30 cellular contexts compared by ENCODE assay signal in genomic region chr14:45185110-45185814, GRCh38. TPM values are rescaled to one million over a fixed set of nuclear protein-coding genes. Genes with fewer than 3 reads are reported as not detected.
A peak's percentile ranks its signal among the peaks of the same experiment; 100 is the strongest.
DNase-seq lines count a peak whose midpoint lies in the region; ATAC-seq, FAIRE-seq and TF ChIP-seq lines count a peak whose summit lies in the region.
"Had no signal": no experiment of that assay in that cellular context is flagged by ENCODE, and none has a peak within 500 bp of the region (broad histone marks: within the 10 kb centered on the region; RNA-seq: fewer than 3 reads in every experiment).

No MANE protein-coding gene starts in this region.

- H3K36me3 ChIP-seq in GM23248 (ENCODE audit: low read depth): 0 out of 2 replicates have a peak, but pooled peaks cover 7% of the 10 kb centered on the region
- H3K36me3 ChIP-seq in bronchial epithelial cell (ENCODE audit: control insufficient read depth, insufficient read depth, low read length): peaks cover 2% of the 10 kb centered on the region
- no peaks in the 10 kb centered on the region for H3K36me3 ChIP-seq in kidney (ENCODE audit: control insufficient read depth in 1 of 2, insufficient read depth in 2 of 2, low read length in 2 of 2)
- no peaks in the 10 kb centered on the region for H3K36me3 ChIP-seq in MM.1S (replicated peaks; ENCODE audit: insufficient read depth, low read length)
- peaks cover 0 to 7% (median 3%) of the 10 kb centered on the region in 4 donors for H3K36me3 ChIP-seq in upper lobe of left lung
- H3K36me3 ChIP-seq: breast epithelium, colonic mucosa had no signal

- FAIRE-seq in G401.6 (lab: Jason Lieb, UNC) (peak; percentile 63), bronchial epithelial cell (lab: Jason Lieb, UNC) (no peak), kidney (lab: Jason Lieb, UNC) (peak; percentile 27)

- DNase-seq in GM23248: peak; percentile 65
- peak; percentile 7 for DNase-seq in bronchial epithelial cell (ENCODE audit: low read depth)
- DNase-seq in kidney: no peak
- no peak for DNase-seq in MM.1S
- DNase-seq in upper lobe of left lung: no peak
- DNase-seq in activated T-cell treated with anti-CD3 and anti-CD28 coated beads, Interleukin-2, amount 50 U/mL, for 48 hours: no peak
- DNase-seq: activated CD4-positive, alpha-beta T cell treated with anti-CD3 and anti-CD28 coated beads for 1 hour; activated CD8-positive, alpha-beta memory T cell treated with anti-CD3 and anti-CD28 coated beads for 24 hours; activated T-cell treated with anti-CD3 and anti-CD28 coated beads, Interleukin-2, amount 50 U/mL, for 1 hour; amniotic stem cell; CD4-positive, alpha-beta T cell; colonic mucosa; effector memory CD8-positive, alpha-beta T cell; lower lobe of right lung; mucosa of descending colon; NCI-H1092 treated with DMSO at 0.1 percent for 48 hours; NCI-H2029; NCI-H2227 treated with DMSO at 0.1 percent for 48 hours; NCI-H69; right cardiac atrium; RPMI8226; stimulated activated CD4-positive, alpha-beta T cell treated with anti-CD3 and anti-CD28 coated beads, Interleukin-12 subunit alpha, Interleukin-12 subunit beta, amount 100 ng/mL, for 4 hours; stimulated activated CD4-positive, alpha-beta T cell treated with anti-CD3 and anti-CD28 coated beads, Interleukin-4, amount 100 ng/mL, for 24 hours; stimulated activated naive B cell treated with anti-CD40 and anti-IgM and Interleukin-4, amounts not matched to agents 10 μg/mL and 1 μg/mL and 100 μg/mL, for 72 hours; T-helper 17 cell had no signal

- no peak overlapping the region for H2AFZ ChIP-seq in GM23248
- H2AFZ ChIP-seq in MM.1S (ENCODE audit: low read length): no peak overlapping the region
- H2AFZ ChIP-seq: parathyroid adenoma had no signal

- H3K9me3 ChIP-seq in GM23248 (ENCODE audit: low read depth): no peaks in the 10 kb centered on the region
- H3K9me3 ChIP-seq in kidney (ENCODE audit: control insufficient read depth in 1 of 2, low read length in 2 of 2): no peaks in the 10 kb centered on the region
- no peaks in the 10 kb centered on the region for H3K9me3 ChIP-seq in MM.1S (replicated peaks; ENCODE audit: insufficient read depth, low read length)
- H3K9me3 ChIP-seq in upper lobe of left lung: no peaks in the 10 kb centered on the region
- H3K9me3 ChIP-seq: breast epithelium, colonic mucosa, lower lobe of right lung, mucosa of descending colon had no signal

- no peak for TF ChIP-seq POLR2A in upper lobe of left lung (IDR thresholded peaks at IDR 0.05)

- in situ Hi-C loops in GM23248 (cut with MboI): no loop called here

- TF ChIP-seq CTCF in bronchial epithelial cell (IDR thresholded peaks at IDR 0.05; ENCODE audit: insufficient read depth, low read length, severe bottlenecking) (no peak), kidney (IDR thresholded peaks at IDR 0.05; ENCODE audit: borderline replicate concordance, extremely low read depth, insufficient read depth) (no peak), MM.1S (IDR thresholded peaks at IDR 0.05; ENCODE audit: low read length) (no peak), upper lobe of left lung (IDR thresholded peaks at IDR 0.05) (no peak)

- no peaks in the 10 kb centered on the region for H3K9me2 ChIP-seq in GM23248 (ENCODE audit: insufficient read depth)
- H3K9me2 ChIP-seq in MM.1S (replicated peaks; ENCODE audit: insufficient read depth, low read length): no peaks in the 10 kb centered on the region

- ATAC-seq in upper lobe of left lung (ENCODE audit: low FRiP score in 2 of 2): no peak
- ATAC-seq: effector memory CD8-positive, alpha-beta T cell; esophagus mucosa; lower lobe of right lung; mucosa of descending colon; right cardiac atrium; stimulated activated naive B cell treated with anti-CD40 and anti-IgM and Interleukin-4, amounts not matched to agents 10 μg/mL and 1 μg/mL and 100 μg/mL, for 72 hours; T-helper 17 cell had no signal

- 98 to 99% methylated on average over 2 of the region's 2 CpGs for WGBS in GM23248 (ENCODE audit: low coverage in 1 of 2, low lambda C conversion rate in 2 of 2, missing lambda C conversion rate in 2 of 2), 2 experiments
- 93 to 100% methylated on average over 2 of the region's 2 CpGs for WGBS in upper lobe of left lung, 2 donors

- H3K27me3 ChIP-seq in GM23248 (replicated peaks; ENCODE audit: insufficient read depth): no peaks in the 10 kb centered on the region
- no peaks in the 10 kb centered on the region for H3K27me3 ChIP-seq in bronchial epithelial cell (ENCODE audit: control insufficient read depth, insufficient read depth, low read length)
- no peaks in the 10 kb centered on the region for H3K27me3 ChIP-seq in MM.1S (replicated peaks; ENCODE audit: insufficient read depth, low read length)
- no peaks in the 10 kb centered on the region for H3K27me3 ChIP-seq in upper lobe of left lung
- H3K27me3 ChIP-seq: breast epithelium, colonic mucosa had no signal

- no peak overlapping the region for H3K9ac ChIP-seq in GM23248
- no peak overlapping the region for H3K9ac ChIP-seq in kidney (ENCODE audit: low read length in 2 of 2)
- H3K9ac ChIP-seq in MM.1S (ENCODE audit: low read length): no peak overlapping the region
- H3K9ac ChIP-seq: parathyroid adenoma had no signal

- H3K4me3 ChIP-seq in GM23248: no peak overlapping the region
- no peak overlapping the region for H3K4me3 ChIP-seq in bronchial epithelial cell (ENCODE audit: low read depth, low read length)
- no peak overlapping the region for H3K4me3 ChIP-seq in kidney (ENCODE audit: low read length in 2 of 2)
- H3K4me3 ChIP-seq in MM.1S (ENCODE audit: low read length): no peak overlapping the region
- no peak overlapping the region for H3K4me3 ChIP-seq in upper lobe of left lung
- H3K4me3 ChIP-seq: breast epithelium, colonic mucosa, lower lobe of right lung, mucosa of descending colon, SK-N-MC had no signal

- intact Hi-C loops in kidney (cut with DNase I): no loop called here

- H3K4me1 ChIP-seq in GM23248 (ENCODE audit: insufficient read depth) (peaks cover 30% of the 10 kb centered on the region), kidney (ENCODE audit: control insufficient read depth in 1 of 2, insufficient read depth in 1 of 2, low read depth in 1 of 2, low read length in 2 of 2) (no peaks in the 10 kb centered on the region), MM.1S (ENCODE audit: low read length) (no peaks in the 10 kb centered on the region), upper lobe of left lung (no peaks in the 10 kb centered on the region)
- H3K4me1 ChIP-seq: breast epithelium, colonic mucosa, lower lobe of right lung, parathyroid adenoma had no signal

- TF ChIP-seq EP300 in upper lobe of left lung (IDR thresholded peaks at IDR 0.05): no peak

- H3F3A ChIP-seq in GM23248 (ENCODE audit: insufficient read depth) (peaks cover 8% of the 10 kb centered on the region), MM.1S (ENCODE audit: insufficient read depth, low read length) (no peaks in the 10 kb centered on the region)

- H4K20me1 ChIP-seq in GM23248 (ENCODE audit: insufficient read depth): no peaks in the 10 kb centered on the region
- H4K20me1 ChIP-seq in MM.1S (ENCODE audit: insufficient read depth, low read length): no peaks in the 10 kb centered on the region

- H3K79me2 ChIP-seq in GM23248 (ENCODE audit: insufficient read depth) (no peaks in the 10 kb centered on the region), MM.1S (ENCODE audit: low read length) (no peaks in the 10 kb centered on the region)
- H3K79me2 ChIP-seq: parathyroid adenoma had no signal

- peak overlapping the region; percentile 52 for H3K27ac ChIP-seq in GM23248
- H3K27ac ChIP-seq in kidney (ENCODE audit: low read depth in 2 of 2, low read length in 2 of 2): no peak overlapping the region
- H3K27ac ChIP-seq in MM.1S (ENCODE audit: low read length): no peak overlapping the region
- no peak overlapping the region for H3K27ac ChIP-seq in upper lobe of left lung
- H3K27ac ChIP-seq: breast epithelium, colonic mucosa, lower lobe of right lung, parathyroid adenoma, SK-N-MC had no signal

- H3K4me2 ChIP-seq in GM23248 (ENCODE audit: unreplicated experiment): peak overlapping the region; percentile 17
- no peak overlapping the region for H3K4me2 ChIP-seq in MM.1S (ENCODE audit: low read depth, low read length)

RNA-seq across cellular contexts. Expression of gene FANCM, which starts 49.5 kb away (rescaled TPM):
- 4.6 and 6.7 TPM in 2 replicates for total RNA-seq in GM23248 (2014; rRNA removed; shearing (Covaris generic))
- polyA plus RNA-seq in GM23248 (2016; fragmentation: Nextera tagmentation; extraction: Ambion mirVana) (3.0 and 4.1 TPM in 2 replicates), kidney (ENCODE audit: insufficient read depth, low read depth, low replicate concordance) (2.6 TPM)
- total RNA-seq in bronchial epithelial cell (2.3 and 2.9 TPM in 2 replicates), kidney (6.4 TPM), upper lobe of left lung (10 to 100 TPM in 1 of 6 donors, 1 to 10 TPM in 5; 3.3 to 34.6 (median 4.6) TPM)

RNA-seq across cellular contexts. Expression of gene FKBP3, which starts 51.0 kb away (rescaled TPM):
- total RNA-seq in GM23248 (2014; rRNA removed; shearing (Covaris generic)): 28.3 and 40.9 TPM in 2 replicates
- polyA plus RNA-seq in GM23248 (2016; fragmentation: Nextera tagmentation; extraction: Ambion mirVana) (124 and 125 TPM in 2 replicates), kidney (ENCODE audit: insufficient read depth, low read depth, low replicate concordance) (122 TPM)
- total RNA-seq in bronchial epithelial cell (14.0 and 27.9 TPM in 2 replicates), kidney (52.7 TPM), upper lobe of left lung (10 to 100 TPM; 10.5 to 54.1 (median 27.1) TPM)

Comparison
In these comparisons a context has a peak if more than half of its experiments do, and no peak if none do; other contexts are left out.
1. DNase-seq: peak in GM23248 (single experiment) and bronchial epithelial cell (single experiment); none in kidney (single experiment), MM.1S (single experiment), upper lobe of left lung (0 of 2) and activated T-cell treated with anti-CD3 and anti-CD28 coated beads, Interleukin-2, amount 50 U/mL, for 48 hours (0 of 2).